In genomic region chr20:54276577-54277169, GRCh38 we compare ENCODE assay signal across 20 cellular contexts.
DNase-seq lines count a peak whose midpoint lies in the region; ATAC-seq and TF ChIP-seq lines count a peak whose summit lies in the region.
"Had no signal": no experiment of that assay in that cellular context is flagged by ENCODE, and none has a peak within 500 bp of the region (broad histone marks: within the 10 kb centered on the region; RNA-seq: fewer than 3 reads in every experiment).

No MANE protein-coding gene starts in this region.

- H4K91ac ChIP-seq in trophoblast cell (ENCODE audit: low read depth, low read length) = no peak overlapping the region

- H3F3A ChIP-seq in GM23338 (replicated peaks; ENCODE audit: low read depth) (no peaks in the 10 kb centered on the region), PC-9 (ENCODE audit: insufficient read depth, low read depth) (peaks cover 4% of the 10 kb centered on the region; the same call in 1 of the 2 replicates)

- DNase-seq in GM23338 (ENCODE audit: low spot score) = no peak
- DNase-seq in PC-9 = peak in 1 of 2 experiments; percentile 78
- DNase-seq in epithelial cell of prostate (ENCODE audit: low read depth, low spot score) = peak; percentile 76
- DNase-seq in trophoblast cell = no peak
- no peak for DNase-seq in cerebellar cortex (ENCODE audit: low spot score)
- no peak for DNase-seq in HUDEP-2 (lab: John Stamatoyannopoulos, UW; ENCODE audit: unreplicated experiment in 76 of 76)
- DNase-seq in brain microvascular endothelial cell = no peak
- DNase-seq: DMS53, GDM1, H7, Kasumi-1, NCI-H1694, NCI-H2081, NCI-H2171, NCI-H526, SHP77 had no signal

- peaks cover 5% of the 10 kb centered on the region for H3K79me1 ChIP-seq in trophoblast cell (ENCODE audit: low read length)

- H3K27ac ChIP-seq in GM23338 (ENCODE audit: low read depth) (no peak overlapping the region), PC-9 (no peak overlapping the region; the same call in 1 of the 2 replicates), epithelial cell of prostate (no peak overlapping the region), trophoblast cell (ENCODE audit: low read depth, low read length) (peak overlapping the region; percentile 8), brain microvascular endothelial cell (no peak overlapping the region)
- H3K27ac ChIP-seq: A549 had no signal

- H3K18ac ChIP-seq in trophoblast cell (ENCODE audit: low read length) = no peak overlapping the region

- H4K12ac ChIP-seq in trophoblast cell (ENCODE audit: low read depth, low read length) = no peak overlapping the region

- H3K79me2 ChIP-seq in GM23338 (replicated peaks; ENCODE audit: insufficient read depth) = no peaks in the 10 kb centered on the region
- H3K79me2 ChIP-seq in PC-9 (ENCODE audit: low read depth) = no peaks in the 10 kb centered on the region
- no peaks in the 10 kb centered on the region for H3K79me2 ChIP-seq in trophoblast cell (ENCODE audit: control insufficient read depth, insufficient read depth, low read length, poor library complexity)

- H4K20me1 ChIP-seq in GM23338 (replicated peaks; ENCODE audit: insufficient read depth) (no peaks in the 10 kb centered on the region), PC-9 (ENCODE audit: insufficient read depth) (no peaks in the 10 kb centered on the region)

- no peak overlapping the region for H2AK5ac ChIP-seq in trophoblast cell (ENCODE audit: low read length)

- peaks cover 12% of the 10 kb centered on the region for H3K4me1 Mint-ChIP-seq in GM23338
- H3K4me1 Mint-ChIP-seq: B cell, CD14-positive monocyte had no signal

- no peaks in the 10 kb centered on the region for H3K9me2 ChIP-seq in GM23338 (ENCODE audit: insufficient read depth)
- no peaks in the 10 kb centered on the region for H3K9me2 ChIP-seq in PC-9 (ENCODE audit: insufficient read depth)

- no peaks in the 10 kb centered on the region for H3K36me3 ChIP-seq in GM23338 (ENCODE audit: insufficient read depth)
- no peaks in the 10 kb centered on the region for H3K36me3 ChIP-seq in PC-9 (ENCODE audit: low read depth)
- no peaks in the 10 kb centered on the region for H3K36me3 ChIP-seq in trophoblast cell (ENCODE audit: control insufficient read depth in 1 of 2, insufficient read depth in 2 of 2, low read length in 2 of 2)
- no peaks in the 10 kb centered on the region for H3K36me3 ChIP-seq in brain microvascular endothelial cell (replicated peaks)

- POLR2A ChIA-PET in PC-9 (lab: Charles Lee; ENCODE audit: unreplicated experiment) = no interaction called here

- no peak for ATAC-seq in GM23338
- ATAC-seq in GM18520 (IDR thresholded peaks at IDR 0.05; ENCODE audit: unreplicated experiment) = no peak
- ATAC-seq: A549 had no signal

- TF ChIP-seq CTCF in GM23338 (conservative IDR thresholded peaks at IDR 0.05; ENCODE audit: low read depth in 2 of 2) = no peak
- TF ChIP-seq CTCF in PC-9 (conservative IDR thresholded peaks at IDR 0.05) = no peak
- no peak for TF ChIP-seq CTCF in brain microvascular endothelial cell (IDR thresholded peaks at IDR 0.05; ENCODE audit: low read depth, low read length, missing control alignments)

- no peak overlapping the region for H3K14ac ChIP-seq in trophoblast cell (ENCODE audit: low read length)

- H2AFZ ChIP-seq in GM23338 (peak overlapping the region; percentile 69), PC-9 (peak overlapping the region; percentile 4; the same call in 1 of the 2 replicates), trophoblast cell (ENCODE audit: insufficient read depth, low read length, poor library complexity) (no peak overlapping the region)

- H2BK5ac ChIP-seq in trophoblast cell (ENCODE audit: low read depth, low read length, poor library complexity) = no peak overlapping the region

- in situ Hi-C loops in brain microvascular endothelial cell (cut with HindIII; ENCODE audit: low pct_ligation_motif_present, low sequenced_read_pairs) = no loop called here

- no peak overlapping the region for H3K9ac ChIP-seq in trophoblast cell (ENCODE audit: low read length)

- no peaks in the 10 kb centered on the region; the same call in 2 of the 3 replicates for H3K36me3 Mint-ChIP-seq in GM23338 (ENCODE audit: low read depth)
- H3K36me3 Mint-ChIP-seq: CD14-positive monocyte had no signal

- H3K4me3 Mint-ChIP-seq in GM23338 = no peak overlapping the region
- H3K4me3 Mint-ChIP-seq: B cell, CD14-positive monocyte had no signal

- H3K27me3 ChIP-seq in GM23338 (ENCODE audit: insufficient read depth) (no peaks in the 10 kb centered on the region), PC-9 (ENCODE audit: insufficient read depth, low read depth) (no peaks in the 10 kb centered on the region), trophoblast cell (ENCODE audit: insufficient read depth, low read length) (no peaks in the 10 kb centered on the region), brain microvascular endothelial cell (replicated peaks) (no peaks in the 10 kb centered on the region)

- CTCF ChIA-PET in PC-9 (lab: Charles Lee) = no interaction called here

- no peak overlapping the region for H3K27ac Mint-ChIP-seq in GM23338
- H3K27ac Mint-ChIP-seq: B cell had no signal

- no peak overlapping the region for H2BK12ac ChIP-seq in trophoblast cell (ENCODE audit: low read length)

- WGBS in trophoblast cell (ENCODE audit: extremely low coverage, insufficient coverage, insufficient read length) = no CpG with 5 or more reads among the region's 4 CpGs

- H3K4me3 ChIP-seq in GM23338 (no peak overlapping the region), PC-9 (no peak overlapping the region), trophoblast cell (ENCODE audit: low read depth, low read length) (no peak overlapping the region), brain microvascular endothelial cell (ENCODE audit: low read depth, low read length) (no peak overlapping the region)
- H3K4me3 ChIP-seq: A549 had no signal

- H3K9me3 Mint-ChIP-seq in GM23338 = no peaks in the 10 kb centered on the region

- H3K9me3 ChIP-seq in PC-9 (ENCODE audit: insufficient read depth, low read depth) = no peaks in the 10 kb centered on the region
- no peaks in the 10 kb centered on the region for H3K9me3 ChIP-seq in trophoblast cell (ENCODE audit: insufficient read depth, low read depth, low read length)
- H3K9me3 ChIP-seq: A549 had no signal

- peaks cover 1% of the 10 kb centered on the region for H3K27me3 Mint-ChIP-seq in GM23338 (ENCODE audit: insufficient read depth, low read depth, poor library complexity)

- no peak overlapping the region for H4K8ac ChIP-seq in trophoblast cell (ENCODE audit: low read depth, low read length)

- BruUV-seq in PC-9 (replicated peaks; lab: Mats Ljungman, UMichigan) = no TSS peak

- H3K4me2 ChIP-seq in GM23338 = no peak overlapping the region
- peak overlapping the region; percentile 21 for H3K4me2 ChIP-seq in PC-9
- no peak overlapping the region for H3K4me2 ChIP-seq in trophoblast cell (ENCODE audit: low read length)
- H3K4me2 ChIP-seq: A549 had no signal

- H3K4ac ChIP-seq in trophoblast cell (ENCODE audit: low read depth, low read length) = no peak overlapping the region

- H3K4me1 ChIP-seq in GM23338 (ENCODE audit: insufficient read depth) = peaks cover 12% of the 10 kb centered on the region
- H3K4me1 ChIP-seq in PC-9 (replicated peaks; ENCODE audit: insufficient read depth) = peaks cover 16% of the 10 kb centered on the region
- no peaks in the 10 kb centered on the region for H3K4me1 ChIP-seq in trophoblast cell (ENCODE audit: control insufficient read depth in 1 of 2, insufficient read depth in 2 of 2, low read length in 2 of 2)
- H3K4me1 ChIP-seq: A549 had no signal

- H2BK120ac ChIP-seq in trophoblast cell (ENCODE audit: insufficient read depth, low read length, poor library complexity) = no peak overlapping the region

- no peak overlapping the region for H3K23ac ChIP-seq in trophoblast cell (ENCODE audit: low read length)

- intact Hi-C loops in PC-9 (cut with micrococcal nuclease; ENCODE audit: unreplicated experiment) = no loop called here

TF ChIP-seq in GM23338, 12 proteins besides CTCF, POLR2A, EP300 and RAD21:
- TF ChIP-seq ZNF114 (CRISPR knock-in tag; IDR thresholded peaks at IDR 0.05) = no peak
